Comparison of ENCODE assay signal across 8 cellular contexts in the genomic region with DNA sequence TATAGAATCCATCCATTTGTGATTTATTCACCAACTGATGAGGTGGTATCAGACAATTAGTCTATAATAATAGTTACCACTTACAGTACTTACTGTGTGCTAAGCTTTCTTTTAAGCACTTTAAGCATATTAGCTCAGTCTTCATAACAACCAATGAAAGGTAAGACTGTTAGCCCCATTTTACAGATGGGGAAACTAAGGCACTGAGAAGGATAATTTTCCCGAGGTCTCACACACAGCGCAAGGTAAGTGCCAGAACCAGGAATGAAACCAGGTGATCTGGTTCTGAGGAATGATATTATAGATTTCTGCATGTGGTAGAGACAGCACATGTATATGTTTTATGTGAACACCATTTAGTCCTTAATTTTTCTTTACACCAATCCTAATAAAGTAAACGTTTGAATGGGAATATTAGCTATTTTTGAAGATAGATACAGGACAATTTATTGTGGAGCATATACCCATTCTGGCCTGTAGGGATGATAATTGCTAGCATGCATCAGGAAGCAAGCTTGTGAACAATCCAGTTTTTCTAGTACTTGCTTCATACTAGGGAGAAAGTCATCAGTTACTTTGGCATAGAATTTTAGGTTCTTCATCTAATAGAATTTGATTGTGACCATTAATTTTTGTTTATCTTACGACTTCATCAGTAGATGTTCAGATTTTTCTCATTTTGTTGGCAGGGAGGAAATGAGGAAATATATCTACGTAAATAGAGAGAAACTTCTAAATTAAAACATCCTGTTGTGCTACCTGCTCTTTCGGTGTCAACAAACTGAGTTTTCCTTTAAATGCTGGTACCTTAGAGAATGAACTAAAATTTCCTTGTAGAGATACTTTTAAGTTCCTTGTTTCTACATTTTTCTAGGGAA. TPM values are rescaled to one million over a fixed set of nuclear protein-coding genes. Genes with fewer than 3 reads are reported as not detected.
A peak's percentile ranks its signal among the peaks of the same experiment; 100 is the strongest.
DNase-seq lines count a peak whose midpoint lies in the region; ATAC-seq lines count a peak whose summit lies in the region.

No MANE protein-coding gene starts in this region.

- no peaks in the 10 kb centered on the region for H3K9me2 ChIP-seq in Karpas-422 (replicated peaks; ENCODE audit: insufficient read depth, low read length)

- peak in 2 of 3 donors; percentile 22 to 45 for DNase-seq in CD4-positive, CD25-positive, alpha-beta regulatory T cell
- DNase-seq in Karpas-422, result no peak
- DNase-seq in T47D (ENCODE audit: low read depth in 1 of 2, low spot score in 1 of 2), result peak; percentile 59 to 85
- DNase-seq in naive thymus-derived CD4-positive, alpha-beta T cell, result no peak
- no peak for DNase-seq in COR-L47 (lab: John Stamatoyannopoulos, UW)

- H3K4me2 ChIP-seq in Karpas-422 (ENCODE audit: low read depth, low read length, poor library complexity, severe bottlenecking), result peak overlapping the region; percentile 91

- intact Hi-C loops in naive thymus-derived CD4-positive, alpha-beta T cell (cut with micrococcal nuclease), result loop anchor here (1.0 to 10.0 kb wide), 7 partner anchors 8 to 1796 kb away; a partner anchor contains a TSS

- H3K4me3 Mint-ChIP-seq in CD4-positive, CD25-positive, alpha-beta regulatory T cell, result peak overlapping the region; percentile 90 to 98 (median 95)
- peak overlapping the region; percentile 75 to 98 (median 97) for H3K4me3 Mint-ChIP-seq in naive thymus-derived CD4-positive, alpha-beta T cell

- H3K4me1 Mint-ChIP-seq in CD4-positive, CD25-positive, alpha-beta regulatory T cell, result peaks cover 28 to 84% (median 61%) of the 10 kb centered on the region in 4 donors
- H3K4me1 Mint-ChIP-seq in naive thymus-derived CD4-positive, alpha-beta T cell, result peaks cover 44 to 81% (median 75%) of the 10 kb centered on the region in 7 donors

- H3K27ac Mint-ChIP-seq in CD4-positive, CD25-positive, alpha-beta regulatory T cell, result peak overlapping the region; percentile 84 to 92 (median 85)
- H3K27ac Mint-ChIP-seq in naive thymus-derived CD4-positive, alpha-beta T cell, result peak overlapping the region; percentile 44 to 98 (median 86)

- no peak for ATAC-seq in CD4-positive, CD25-positive, alpha-beta regulatory T cell (ENCODE audit: low read depth in 2 of 2)
- no peak for ATAC-seq in naive thymus-derived CD4-positive, alpha-beta T cell
- no peak for ATAC-seq in activated CD4-positive, CD25-positive, alpha-beta regulatory T cell treated with anti-CD3 and anti-CD28 coated beads, Interleukin-2, amount 50 U/mL, for 24 hours
- ATAC-seq in HG03097 (IDR thresholded peaks at IDR 0.05; ENCODE audit: low FRiP score, unreplicated experiment), result no peak
- no peak for ATAC-seq in GM18867 (IDR thresholded peaks at IDR 0.05; ENCODE audit: unreplicated experiment)

- H3K9ac ChIP-seq in Karpas-422 (ENCODE audit: low read length), result peak overlapping the region; percentile 8; the same call in 1 of the 2 replicates

- no peaks in the 10 kb centered on the region for H3K27me3 Mint-ChIP-seq in CD4-positive, CD25-positive, alpha-beta regulatory T cell
- no peaks in the 10 kb centered on the region for H3K27me3 Mint-ChIP-seq in naive thymus-derived CD4-positive, alpha-beta T cell

- peaks cover 56% of the 10 kb centered on the region for H4K20me1 ChIP-seq in Karpas-422 (ENCODE audit: insufficient read depth, low read depth, low read length)

- CTCF ChIA-PET in naive thymus-derived CD4-positive, alpha-beta T cell (lab: Charles Lee), result interaction anchor here (0.6 to 1.9 kb wide), 8 partner anchors 9 to 394 kb away, joined by 3 to 8 read pairs (median 4); a partner anchor contains a TSS

- no peak overlapping the region for H2AFZ ChIP-seq in Karpas-422 (ENCODE audit: low read length)

- H3K4me3 ChIP-seq in CD4-positive, CD25-positive, alpha-beta regulatory T cell (ENCODE audit: low read depth, low read length), result peak overlapping the region; percentile 87
- peak overlapping the region; percentile 94 for H3K4me3 ChIP-seq in Karpas-422 (ENCODE audit: low read length)
- peak overlapping the region; percentile 22 for H3K4me3 ChIP-seq in naive thymus-derived CD4-positive, alpha-beta T cell (ENCODE audit: low read length)

- H3K27ac ChIP-seq in CD4-positive, CD25-positive, alpha-beta regulatory T cell (ENCODE audit: insufficient read depth, low read length, poor library complexity, severe bottlenecking), result peak overlapping the region; percentile 94
- H3K27ac ChIP-seq in Karpas-422 (ENCODE audit: low read length), result no peak overlapping the region
- peak overlapping the region; percentile 96 for H3K27ac ChIP-seq in naive thymus-derived CD4-positive, alpha-beta T cell (ENCODE audit: low read depth, low read length)

- peaks cover 80% of the 10 kb centered on the region for H3K79me2 ChIP-seq in Karpas-422 (ENCODE audit: low read length)

- peaks cover 79% of the 10 kb centered on the region for H3K4me1 ChIP-seq in CD4-positive, CD25-positive, alpha-beta regulatory T cell (ENCODE audit: control insufficient read depth, insufficient read depth, low read length, poor library complexity, severe bottlenecking)
- peaks cover 35% of the 10 kb centered on the region for H3K4me1 ChIP-seq in Karpas-422 (ENCODE audit: low read length)
- H3K4me1 ChIP-seq in naive thymus-derived CD4-positive, alpha-beta T cell (ENCODE audit: control insufficient read depth in 2 of 2, insufficient read depth in 2 of 2, low read length in 2 of 2), result peaks cover 50 to 60% of the 10 kb centered on the region in 2 donors

- H3K36me3 Mint-ChIP-seq in CD4-positive, CD25-positive, alpha-beta regulatory T cell, result peaks cover 8% of the 10 kb centered on the region
- H3K36me3 Mint-ChIP-seq in naive thymus-derived CD4-positive, alpha-beta T cell, result peaks cover 0 to 21% (median 0%) of the 10 kb centered on the region in 5 donors

- H3K27me3 ChIP-seq in CD4-positive, CD25-positive, alpha-beta regulatory T cell (ENCODE audit: control insufficient read depth, insufficient read depth, low read length), result no peaks in the 10 kb centered on the region
- no peaks in the 10 kb centered on the region for H3K27me3 ChIP-seq in Karpas-422 (ENCODE audit: low read length)
- no peaks in the 10 kb centered on the region for H3K27me3 ChIP-seq in naive thymus-derived CD4-positive, alpha-beta T cell (ENCODE audit: control insufficient read depth in 2 of 2, insufficient read depth in 2 of 2, low read length in 2 of 2)

- peaks cover 14% of the 10 kb centered on the region for H3K36me3 ChIP-seq in CD4-positive, CD25-positive, alpha-beta regulatory T cell (ENCODE audit: control insufficient read depth, insufficient read depth, low read length)
- peaks cover 55% of the 10 kb centered on the region for H3K36me3 ChIP-seq in Karpas-422 (ENCODE audit: insufficient read depth, low read length)
- H3K36me3 ChIP-seq in naive thymus-derived CD4-positive, alpha-beta T cell (ENCODE audit: control insufficient read depth in 2 of 3, insufficient read depth in 3 of 3, low read length in 3 of 3), result peaks cover 0 to 12% (median 0%) of the 10 kb centered on the region in 3 experiments

- POLR2A ChIA-PET in naive thymus-derived CD4-positive, alpha-beta T cell (lab: Charles Lee), result interaction anchor here (0.8 to 2.4 kb wide), 10 partner anchors 10 to 678 kb away, joined by 3 to 10 read pairs (median 4); a partner anchor contains a TSS

- no peaks in the 10 kb centered on the region for H3K9me3 ChIP-seq in CD4-positive, CD25-positive, alpha-beta regulatory T cell (ENCODE audit: control insufficient read depth in 2 of 2, low read length in 2 of 2)
- no peaks in the 10 kb centered on the region for H3K9me3 ChIP-seq in Karpas-422 (ENCODE audit: low read length)
- no peaks in the 10 kb centered on the region for H3K9me3 ChIP-seq in naive thymus-derived CD4-positive, alpha-beta T cell (ENCODE audit: control insufficient read depth in 2 of 3, low read length in 3 of 3)

- in situ Hi-C loops in T47D (cut with HindIII; ENCODE audit: low pct_unique_long_range_greater_than_20kb, low sequenced_read_pairs), result no loop called here

- H3K9me3 Mint-ChIP-seq in CD4-positive, CD25-positive, alpha-beta regulatory T cell, result no peaks in the 10 kb centered on the region
- H3K9me3 Mint-ChIP-seq in naive thymus-derived CD4-positive, alpha-beta T cell, result no peaks in the 10 kb centered on the region

RNA-seq across cellular contexts. Expression of a gene that starts 3.0 kb away (rescaled TPM):
- total RNA-seq in CD4-positive, CD25-positive, alpha-beta regulatory T cell, result 303 TPM
- 100 to 1,000 TPM; 567 to 927 (median 748) TPM for polyA plus RNA-seq in CD4-positive, CD25-positive, alpha-beta regulatory T cell
- total RNA-seq in Karpas-422 (2014; rRNA removed; shearing (Covaris generic); ENCODE audit: low replicate concordance), result 56.1 and 92.1 TPM in 2 replicates
- total RNA-seq in naive thymus-derived CD4-positive, alpha-beta T cell, result 100 to 1,000 TPM; 135 to 262 (median 203) TPM
- 100 to 1,000 TPM; 464 to 552 TPM for polyA plus RNA-seq in naive thymus-derived CD4-positive, alpha-beta T cell

RNA-seq across cellular contexts. Expression of a gene that starts 21.4 kb away (rescaled TPM):
- 66.1 TPM for total RNA-seq in CD4-positive, CD25-positive, alpha-beta regulatory T cell
- under 1 TPM in 2 of 4 donors, not detected in 2; 0.12 to 0.68 TPM for polyA plus RNA-seq in CD4-positive, CD25-positive, alpha-beta regulatory T cell
- total RNA-seq in Karpas-422 (2014; rRNA removed; shearing (Covaris generic); ENCODE audit: low replicate concordance), result 68.3 and 81.0 TPM in 2 replicates
- 10 to 100 TPM; 34.0 to 71.7 (median 59.0) TPM for total RNA-seq in naive thymus-derived CD4-positive, alpha-beta T cell
- 1 to 10 TPM; 1.3 to 1.8 TPM for polyA plus RNA-seq in naive thymus-derived CD4-positive, alpha-beta T cell

Comparison
In these comparisons a context has a peak if more than half of its experiments do, and no peak if none do; other contexts are left out.
1. DNase-seq: peak in CD4-positive, CD25-positive, alpha-beta regulatory T cell (2 of 3) and T47D (2 of 2); none in Karpas-422 (single experiment), naive thymus-derived CD4-positive, alpha-beta T cell (0 of 9) and COR-L47 (single experiment).
2. H3K4me3 ChIP-seq: peak in every context shown above with its lines; median percentile 94 in Karpas-422; 87 in CD4-positive, CD25-positive, alpha-beta regulatory T cell; 22 in naive thymus-derived CD4-positive, alpha-beta T cell.